In genomic region chr11:72623052-72623451, GRCh38 we compare ENCODE assay signal across 23 cellular contexts. TPM values are rescaled to one million over a fixed set of nuclear protein-coding genes. Genes with fewer than 3 reads are reported as not detected.
"Had no signal": no experiment of that assay in that cellular context is flagged by ENCODE, and none has a peak within 500 bp of the region (broad histone marks: within the 10 kb centered on the region; RNA-seq: fewer than 3 reads in every experiment).

No MANE protein-coding gene starts in this region.

- H3K27ac ChIP-seq: coronary artery, esophagus muscularis mucosa, foreskin keratinocyte, gastroesophageal sphincter, hepatocyte, left ventricle myocardium inferior, lower lobe of right lung had no signal

- H3K27ac Mint-ChIP-seq: endodermal cell, immature natural killer cell, mesothelial cell of epicardium had no signal

- H3K27me3 ChIP-seq: dorsolateral prefrontal cortex, esophagus muscularis mucosa, gastroesophageal sphincter, heart left ventricle had no signal

- H3K4me3 Mint-ChIP-seq: endodermal cell, immature natural killer cell, mesothelial cell of epicardium had no signal

- H3K79me2 ChIP-seq: hepatocyte had no signal

- H3K4me3 ChIP-seq: coronary artery, dorsolateral prefrontal cortex, esophagus muscularis mucosa, gastroesophageal sphincter, heart left ventricle, hepatocyte, left ventricle myocardium inferior, lower lobe of right lung, mucosa of descending colon had no signal

- H3K36me3 Mint-ChIP-seq: immature natural killer cell, mesothelial cell of epicardium, naive B cell had no signal

- DNase-seq: dermis blood vessel endothelial cell; dorsolateral prefrontal cortex; effector CD4-positive, alpha-beta T cell; effector memory CD4-positive, alpha-beta T cell; endodermal cell; foreskin keratinocyte; heart left ventricle; hypothalamus; immature natural killer cell; islet precursor cell; kidney; kidney glomerular epithelial cell; left colon; left ventricle myocardium inferior; lower lobe of right lung; mucosa of descending colon; naive B cell had no signal

- ATAC-seq: foreskin keratinocyte, gastroesophageal sphincter, heart left ventricle, left colon, left lobe of liver, lower lobe of right lung, mucosa of descending colon had no signal

- H3K9me3 ChIP-seq: esophagus muscularis mucosa, gastroesophageal sphincter, heart left ventricle, left ventricle myocardium inferior, lower lobe of right lung, mucosa of descending colon had no signal

- H3K4me2 ChIP-seq: hepatocyte had no signal

- H3K36me3 ChIP-seq: esophagus muscularis mucosa, gastroesophageal sphincter, heart left ventricle, left ventricle myocardium inferior, lower lobe of right lung had no signal

- H3K4me1 ChIP-seq: foreskin keratinocyte had no signal

- H3K9me3 Mint-ChIP-seq: endodermal cell, immature natural killer cell, naive B cell had no signal

RNA-seq across cellular contexts. Expression of gene PDE2A, which starts 51.2 kb away (rescaled TPM):
- polyA plus RNA-seq: immature natural killer cell had no signal
